In genomic region chr11:63889344-63889743, GRCh38 we compare ENCODE assay signal across 9 cellular contexts. TPM values are rescaled to one million over a fixed set of nuclear protein-coding genes. Genes with fewer than 3 reads are reported as not detected.
DNase-seq lines count a peak whose midpoint lies in the region; ATAC-seq and TF ChIP-seq lines count a peak whose summit lies in the region.
"Had no signal": no experiment of that assay in that cellular context is flagged by ENCODE, and none has a peak within 500 bp of the region (broad histone marks: within the 10 kb centered on the region; RNA-seq: fewer than 3 reads in every experiment).

No MANE protein-coding gene starts in this region.

- H3K4me3 ChIP-seq in PC-9 (peak overlapping the region; percentile 58; the same call in 1 of the 2 replicates), endodermal cell (ENCODE audit: low read length) (peak overlapping the region; percentile 72)

- peaks cover 52% of the 10 kb centered on the region for H4K20me1 ChIP-seq in PC-9 (ENCODE audit: insufficient read depth)

- no peaks in the 10 kb centered on the region for H3K9me3 ChIP-seq in PC-9 (ENCODE audit: insufficient read depth, low read depth)
- H3K9me3 ChIP-seq in endodermal cell (ENCODE audit: control insufficient read depth, low read length) = peaks cover 4% of the 10 kb centered on the region

- TSS peak; percentile 33 for BruUV-seq in PC-9 (replicated peaks; lab: Mats Ljungman, UMichigan)

- H3K79me2 ChIP-seq in PC-9 (ENCODE audit: low read depth) = peaks cover 92% of the 10 kb centered on the region

- WGBS in endodermal cell (ENCODE audit: insufficient coverage in 1 of 2, insufficient read length in 1 of 2), 2 experiments = 94% methylated on average over 6 of the region's 6 CpGs

- H3K4me2 ChIP-seq in PC-9 = peak overlapping the region; percentile 97

- no peaks in the 10 kb centered on the region for H3K27me3 ChIP-seq in PC-9 (ENCODE audit: insufficient read depth, low read depth)
- no peaks in the 10 kb centered on the region for H3K27me3 ChIP-seq in endodermal cell (ENCODE audit: control insufficient read depth, insufficient read depth, low read length, poor library complexity, severe bottlenecking)

- peak overlapping the region in 1 of 2 donors; percentile 77 for H3K4me3 Mint-ChIP-seq in CD14-positive monocyte
- peak overlapping the region; percentile 38 for H3K4me3 Mint-ChIP-seq in endodermal cell
- peak overlapping the region; percentile 92 for H3K4me3 Mint-ChIP-seq in natural killer cell treated with Interleukin-12 subunit alpha and Interleukin-12 subunit beta and Interleukin-15 and Interleukin-18, amount 100 ng/mL, for 72 hours

- DNase-seq in CD14-positive monocyte (ENCODE audit: low spot score) (no peak), PC-9 (peak; percentile 46 to 58), endodermal cell (no peak), hippocampal formation (lab: John Stamatoyannopoulos, UW) (no peak), NCI-H1694 treated with DMSO at 0.1 percent for 48 hours (lab: John Stamatoyannopoulos, UW) (no peak), GOT3 (lab: John Stamatoyannopoulos, UW) (no peak)
- no peak for DNase-seq in natural killer cell treated with Interleukin-12 subunit alpha and Interleukin-12 subunit beta and Interleukin-15 and Interleukin-18, amount 100 ng/mL, for 72 hours (ENCODE audit: low spot score)
- DNase-seq: WERI-Rb-1 had no signal

- CTCF ChIA-PET in PC-9 (lab: Charles Lee) = interaction anchor here (0.5 to 0.6 kb wide), 2 partner anchors 81 to 1810 kb away, joined by 3 to 8 read pairs; no protein-coding TSS in a partner anchor

- peaks cover 74% of the 10 kb centered on the region for H3K4me1 Mint-ChIP-seq in CD14-positive monocyte
- H3K4me1 Mint-ChIP-seq in endodermal cell = peaks cover 28% of the 10 kb centered on the region
- H3K4me1 Mint-ChIP-seq in natural killer cell treated with Interleukin-12 subunit alpha and Interleukin-12 subunit beta and Interleukin-15 and Interleukin-18, amount 100 ng/mL, for 72 hours (ENCODE audit: low read depth in 2 of 2) = peaks cover 66 to 67% of the 10 kb centered on the region in 2 donors

- ATAC-seq in natural killer cell treated with Interleukin-12 subunit alpha and Interleukin-12 subunit beta and Interleukin-15 and Interleukin-18, amount 100 ng/mL, for 72 hours = no peak
- ATAC-seq in GM18517 (IDR thresholded peaks at IDR 0.05; ENCODE audit: unreplicated experiment) = no peak

- H3K27ac Mint-ChIP-seq in CD14-positive monocyte (peak overlapping the region in 4 of 7 donors; percentile 61 to 96 (median 86)), endodermal cell (no peak overlapping the region)
- H3K27ac Mint-ChIP-seq in natural killer cell treated with Interleukin-12 subunit alpha and Interleukin-12 subunit beta and Interleukin-15 and Interleukin-18, amount 100 ng/mL, for 72 hours = peak overlapping the region; percentile 84 to 97

- H3K27ac ChIP-seq in PC-9 (peak overlapping the region; percentile 95), endodermal cell (ENCODE audit: low read depth, low read length) (no peak overlapping the region)

- H3K36me3 ChIP-seq in PC-9 (ENCODE audit: low read depth) (peaks cover 13% of the 10 kb centered on the region), endodermal cell (ENCODE audit: control insufficient read depth, insufficient read depth, low read length) (peaks cover 16% of the 10 kb centered on the region)

- H3K9me2 ChIP-seq in PC-9 (ENCODE audit: insufficient read depth) = no peaks in the 10 kb centered on the region

- H3K36me3 Mint-ChIP-seq in CD14-positive monocyte = peaks cover 17 to 45% of the 10 kb centered on the region in 2 donors
- peaks cover 11% of the 10 kb centered on the region for H3K36me3 Mint-ChIP-seq in endodermal cell (ENCODE audit: low read depth)
- H3K36me3 Mint-ChIP-seq in natural killer cell treated with Interleukin-12 subunit alpha and Interleukin-12 subunit beta and Interleukin-15 and Interleukin-18, amount 100 ng/mL, for 72 hours = no peaks in the 10 kb centered on the region

- H3K4me1 ChIP-seq in PC-9 (replicated peaks; ENCODE audit: insufficient read depth) = peaks cover 36% of the 10 kb centered on the region
- H3K4me1 ChIP-seq in endodermal cell (ENCODE audit: control insufficient read depth, insufficient read depth, low read length) = peaks cover 26% of the 10 kb centered on the region

- POLR2A ChIA-PET in PC-9 (lab: Charles Lee; ENCODE audit: unreplicated experiment) = no interaction called here

- H3F3A ChIP-seq in PC-9 (ENCODE audit: insufficient read depth, low read depth) = peaks cover 48% of the 10 kb centered on the region

- H3K9me3 Mint-ChIP-seq in CD14-positive monocyte (no peaks in the 10 kb centered on the region), endodermal cell (no peaks in the 10 kb centered on the region)
- H3K9me3 Mint-ChIP-seq in natural killer cell treated with Interleukin-12 subunit alpha and Interleukin-12 subunit beta and Interleukin-15 and Interleukin-18, amount 100 ng/mL, for 72 hours = no peaks in the 10 kb centered on the region

- intact Hi-C loops in CD14-positive monocyte (cut with micrococcal nuclease) = loop anchor here in 1 of 2 donors (5.0 kb wide), 1 partner anchor 52 kb away; the partner anchor contains the start of gene MARK2
- intact Hi-C loops in PC-9 (cut with micrococcal nuclease; ENCODE audit: unreplicated experiment) = no loop called here

- no peak overlapping the region for H3K9ac ChIP-seq in endodermal cell (ENCODE audit: extremely low read depth, low read length, poor library complexity, severe bottlenecking)

- TF ChIP-seq CTCF in CD14-positive monocyte (IDR thresholded peaks at IDR 0.05) (no peak), PC-9 (conservative IDR thresholded peaks at IDR 0.05) (no peak), endodermal cell (conservative IDR thresholded peaks at IDR 0.05) (no peak)

- H3K27me3 Mint-ChIP-seq in CD14-positive monocyte (ENCODE audit: low read depth in 3 of 3) (peaks cover 0 to 4% (median 2%) of the 10 kb centered on the region in 3 donors), endodermal cell (ENCODE audit: insufficient read depth) (no peaks in the 10 kb centered on the region)
- H3K27me3 Mint-ChIP-seq in natural killer cell treated with Interleukin-12 subunit alpha and Interleukin-12 subunit beta and Interleukin-15 and Interleukin-18, amount 100 ng/mL, for 72 hours = no peaks in the 10 kb centered on the region

- no peak overlapping the region for H2AFZ ChIP-seq in PC-9

RNA-seq across cellular contexts. Expression of gene RCOR2, which starts 27.6 kb away (rescaled TPM):
- polyA plus RNA-seq in CD14-positive monocyte = not detected
- total RNA-seq in PC-9 (2021) (3.4 and 5.2 TPM in 2 replicates), endodermal cell (10 to 100 TPM; 45.0 to 51.4 TPM)
- polyA plus RNA-seq in endodermal cell (2013, experiment 1 of 2) = 111 TPM
- polyA plus RNA-seq in endodermal cell (2013, experiment 2 of 2) = 95.2 TPM
- total RNA-seq in natural killer cell treated with Interleukin-12 subunit alpha and Interleukin-12 subunit beta and Interleukin-15 and Interleukin-18, amount 100 ng/mL, for 72 hours = not detected

RNA-seq across cellular contexts. Expression of gene NAA40, which starts 49.5 kb away (rescaled TPM):
- polyA plus RNA-seq in CD14-positive monocyte = 1 to 10 TPM; 1.5 to 1.6 TPM
- total RNA-seq in PC-9 (2021) (47.4 and 50.4 TPM in 2 replicates), endodermal cell (10 to 100 TPM; 47.2 to 53.5 TPM)
- 34.7 TPM for polyA plus RNA-seq in endodermal cell (2013, experiment 1 of 2)
- 34.0 TPM for polyA plus RNA-seq in endodermal cell (2013, experiment 2 of 2)
- 10 to 100 TPM; 29.4 to 43.8 TPM for total RNA-seq in natural killer cell treated with Interleukin-12 subunit alpha and Interleukin-12 subunit beta and Interleukin-15 and Interleukin-18, amount 100 ng/mL, for 72 hours

RNA-seq across cellular contexts. Expression of gene MARK2, which starts 50.4 kb away (rescaled TPM):
- polyA plus RNA-seq in CD14-positive monocyte = 10 to 100 TPM; 32.4 to 33.3 TPM
- total RNA-seq in PC-9 (2021) (53.8 and 65.0 TPM in 2 replicates), endodermal cell (10 to 100 TPM; 39.7 to 39.8 TPM)
- 26.6 TPM for polyA plus RNA-seq in endodermal cell (2013, experiment 1 of 2)
- 27.3 TPM for polyA plus RNA-seq in endodermal cell (2013, experiment 2 of 2)
- total RNA-seq in natural killer cell treated with Interleukin-12 subunit alpha and Interleukin-12 subunit beta and Interleukin-15 and Interleukin-18, amount 100 ng/mL, for 72 hours = 10 to 100 TPM; 54.9 to 68.5 TPM

Comparison
In these comparisons a context has a peak if more than half of its experiments do, and no peak if none do; other contexts are left out.
1. DNase-seq: peak in PC-9 (2 of 2); none in CD14-positive monocyte (single experiment), endodermal cell (single experiment), natural killer cell treated with Interleukin-12 subunit alpha and Interleukin-12 subunit beta and Interleukin-15 and Interleukin-18, amount 100 ng/mL, for 72 hours (single experiment), hippocampal formation (0 of 2), NCI-H1694 treated with DMSO at 0.1 percent for 48 hours (single experiment) and GOT3 (single experiment).